15 cellular contexts compared by ENCODE assay signal in the genomic region with DNA sequence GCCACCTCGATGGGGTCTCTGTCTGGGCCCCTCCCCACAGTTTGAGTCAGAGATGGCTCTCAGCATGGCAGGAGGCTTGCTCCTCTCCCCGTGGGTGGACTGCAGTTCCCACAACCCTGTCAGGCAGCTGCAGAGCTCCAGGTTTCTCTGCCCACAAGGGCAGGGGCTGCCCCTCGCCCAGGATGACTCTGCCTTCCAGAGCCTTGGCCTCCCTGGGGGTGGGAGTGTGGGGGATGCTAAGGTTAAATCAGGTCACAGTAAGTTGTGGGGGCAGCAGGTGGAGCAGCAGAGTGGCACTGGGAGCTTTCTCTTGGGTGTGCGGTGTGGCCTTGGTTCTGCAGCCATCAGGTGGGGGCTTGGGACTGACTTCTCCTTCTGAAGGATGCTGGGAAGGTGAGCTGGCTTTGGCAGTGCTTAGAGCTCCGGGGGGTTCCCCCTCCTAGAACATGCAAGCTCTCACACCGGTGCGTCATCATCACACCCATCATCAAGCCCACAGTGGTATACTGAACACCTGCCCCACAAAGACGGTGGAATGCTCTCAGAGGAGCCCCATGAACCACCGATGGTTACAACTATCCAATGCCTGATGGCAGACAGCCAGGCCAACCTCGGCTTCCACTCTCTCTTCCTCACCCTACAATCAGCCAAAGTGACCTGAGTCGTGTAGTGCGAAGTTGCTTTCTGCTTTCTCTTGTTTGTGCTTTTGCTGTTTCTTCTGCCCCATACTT. TPM values are rescaled to one million over a fixed set of nuclear protein-coding genes. Genes with fewer than 3 reads are reported as not detected.
DNase-seq lines count a peak whose midpoint lies in the region; ATAC-seq lines count a peak whose summit lies in the region.
"Had no signal": no experiment of that assay in that cellular context is flagged by ENCODE, and none has a peak within 500 bp of the region (broad histone marks: within the 10 kb centered on the region; RNA-seq: fewer than 3 reads in every experiment).

No MANE protein-coding gene starts in this region.

- no peaks in the 10 kb centered on the region for H3K36me3 Mint-ChIP-seq in activated CD8-positive, alpha-beta memory T cell treated with anti-CD3 and anti-CD28 coated beads, Interleukin-2, amount 10 ng/mL, durations not matched to agents 7 days and 5 days
- H3K36me3 Mint-ChIP-seq in memory B cell = no peaks in the 10 kb centered on the region
- H3K36me3 Mint-ChIP-seq: brain, T-cell had no signal

- H3K9me3 Mint-ChIP-seq in activated CD8-positive, alpha-beta memory T cell treated with anti-CD3 and anti-CD28 coated beads, Interleukin-2, amount 10 ng/mL, durations not matched to agents 7 days and 5 days (ENCODE audit: low read depth) = no peaks in the 10 kb centered on the region
- no peaks in the 10 kb centered on the region for H3K9me3 Mint-ChIP-seq in memory B cell
- H3K9me3 Mint-ChIP-seq: brain, T-cell had no signal

- no peak overlapping the region for H3K27ac Mint-ChIP-seq in activated CD8-positive, alpha-beta memory T cell treated with anti-CD3 and anti-CD28 coated beads, Interleukin-2, amount 10 ng/mL, durations not matched to agents 7 days and 5 days
- peak overlapping the region; percentile 1 for H3K27ac Mint-ChIP-seq in memory B cell
- H3K27ac Mint-ChIP-seq: brain, T-cell had no signal

- no peak overlapping the region for H3K4me3 Mint-ChIP-seq in activated CD8-positive, alpha-beta memory T cell treated with anti-CD3 and anti-CD28 coated beads, Interleukin-2, amount 10 ng/mL, durations not matched to agents 7 days and 5 days
- H3K4me3 Mint-ChIP-seq in memory B cell = no peak overlapping the region
- H3K4me3 Mint-ChIP-seq: brain, T-cell had no signal

- no peaks in the 10 kb centered on the region for H3K27me3 Mint-ChIP-seq in activated CD8-positive, alpha-beta memory T cell treated with anti-CD3 and anti-CD28 coated beads, Interleukin-2, amount 10 ng/mL, durations not matched to agents 7 days and 5 days
- H3K27me3 Mint-ChIP-seq in memory B cell = no peaks in the 10 kb centered on the region
- H3K27me3 Mint-ChIP-seq: brain had no signal

- DNase-seq in activated CD8-positive, alpha-beta memory T cell treated with anti-CD3 and anti-CD28 coated beads, Interleukin-2, amount 50 U/mL, for 48 hours = peak; percentile 74
- no peak for DNase-seq in activated CD8-positive, alpha-beta memory T cell treated with anti-CD3 and anti-CD28 coated beads, Interleukin-2, amount 10 ng/mL, durations not matched to agents 7 days and 5 days
- peak; percentile 11 for DNase-seq in HK-2 (ENCODE audit: unreplicated experiment)
- no peak for DNase-seq in memory B cell (ENCODE audit: low spot score in 2 of 2)
- DNase-seq in stimulated activated CD8-positive, alpha-beta memory T cell treated with anti-CD3 and anti-CD28 coated beads, Interleukin-7, amount 100 ng/mL, for 48 hours (ENCODE audit: extremely low read depth in 1 of 2, low read depth in 1 of 2) = peak; percentile 25 to 69
- DNase-seq: DMS 273 treated with DMSO at 0.1 percent for 48 hours, kidney glomerular epithelial cell, NCI-H2227 treated with DMSO at 0.1 percent for 48 hours, right cardiac atrium, T-cell had no signal

- CTCF ChIA-PET in activated CD8-positive, alpha-beta memory T cell treated with anti-CD3 and anti-CD28 coated beads, Interleukin-2, amount 10 ng/mL, durations not matched to agents 7 days and 5 days (lab: Charles Lee) = no interaction called here

- ATAC-seq in activated CD8-positive, alpha-beta memory T cell treated with anti-CD3 and anti-CD28 coated beads, Interleukin-2, amount 10 ng/mL, durations not matched to agents 7 days and 5 days = no peak
- peak; percentile 28 for ATAC-seq in memory B cell (ENCODE audit: low read depth)
- no peak for ATAC-seq in esophagus mucosa
- no peak for ATAC-seq in HG02885 (IDR thresholded peaks at IDR 0.05; ENCODE audit: poor library complexity, unreplicated experiment)
- no peak for ATAC-seq in HG02759 (IDR thresholded peaks at IDR 0.05; ENCODE audit: unreplicated experiment)
- ATAC-seq: Panc1, right cardiac atrium, T-cell had no signal

- peaks cover 20% of the 10 kb centered on the region for H3K4me1 Mint-ChIP-seq in activated CD8-positive, alpha-beta memory T cell treated with anti-CD3 and anti-CD28 coated beads, Interleukin-2, amount 10 ng/mL, durations not matched to agents 7 days and 5 days
- H3K4me1 Mint-ChIP-seq in memory B cell = peaks cover 29% of the 10 kb centered on the region

RNA-seq across cellular contexts. Expression of gene ERH, which starts 39.7 kb away (rescaled TPM):
- 100 to 1,000 TPM; 291 to 348 TPM for total RNA-seq in activated CD8-positive, alpha-beta memory T cell treated with anti-CD3 and anti-CD28 coated beads, Interleukin-2, amount 10 ng/mL, durations not matched to agents 7 days and 5 days
- 153 TPM for total RNA-seq in esophagus mucosa

RNA-seq across cellular contexts. Expression of gene SLC39A9, which starts 40.1 kb away (rescaled TPM):
- 10 to 100 TPM; 40.7 to 50.5 TPM for total RNA-seq in activated CD8-positive, alpha-beta memory T cell treated with anti-CD3 and anti-CD28 coated beads, Interleukin-2, amount 10 ng/mL, durations not matched to agents 7 days and 5 days
- 41.3 TPM for total RNA-seq in esophagus mucosa

Comparison
In these comparisons a context has a peak if more than half of its experiments do, and no peak if none do; other contexts are left out.
1. DNase-seq: peak in activated CD8-positive, alpha-beta memory T cell treated with anti-CD3 and anti-CD28 coated beads, Interleukin-2, amount 50 U/mL, for 48 hours (single experiment), HK-2 (single experiment) and stimulated activated CD8-positive, alpha-beta memory T cell treated with anti-CD3 and anti-CD28 coated beads, Interleukin-7, amount 100 ng/mL, for 48 hours (2 of 2); none in activated CD8-positive, alpha-beta memory T cell treated with anti-CD3 and anti-CD28 coated beads, Interleukin-2, amount 10 ng/mL, durations not matched to agents 7 days and 5 days (single experiment) and memory B cell (0 of 2).